ENCODE assay signal across 1 cellular context in the genomic region with DNA sequence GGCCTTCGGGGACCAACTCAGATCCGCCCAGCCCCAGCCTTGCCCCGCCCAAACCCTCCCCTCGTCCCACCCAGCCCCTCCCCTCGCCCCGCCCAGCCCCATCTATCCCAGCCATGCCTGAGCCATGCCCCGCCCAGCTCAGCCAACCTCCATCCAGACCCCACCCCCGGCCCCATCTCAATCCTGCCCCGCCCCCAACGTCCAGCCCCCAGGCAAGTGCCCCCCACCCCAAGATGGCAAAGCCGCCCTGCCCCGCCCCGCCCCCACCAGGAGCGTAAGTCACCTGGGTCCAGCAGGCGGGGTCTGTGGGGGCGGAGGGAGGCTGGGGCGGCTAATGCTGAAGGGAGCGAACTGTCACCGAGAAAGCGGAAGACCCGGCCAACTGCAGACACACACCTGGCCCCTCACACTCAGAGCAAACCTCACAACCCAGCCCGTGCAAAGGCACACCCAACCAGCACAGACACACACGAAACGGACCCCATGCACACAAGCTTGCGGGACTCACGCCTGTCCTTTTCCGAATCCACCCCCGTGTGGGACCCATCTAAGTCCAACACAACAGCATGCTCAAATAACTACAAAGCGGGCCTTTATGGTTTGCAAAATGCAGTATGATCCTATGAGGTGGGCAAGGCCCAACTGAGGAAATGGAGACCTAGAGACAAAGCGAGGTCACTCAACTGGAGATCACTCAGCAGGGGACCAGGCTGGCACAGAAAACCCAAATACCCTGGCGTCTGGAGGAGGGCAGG.
TF ChIP-seq lines count a peak whose summit lies in the region.

No MANE protein-coding gene starts in this region.

TF ChIP-seq in GM23338, 12 proteins besides CTCF, POLR2A, EP300 and RAD21 (continued from another document):
- no peak for TF ChIP-seq REST (IDR thresholded peaks at IDR 0.05; ENCODE audit: unreplicated experiment)
- no peak for TF ChIP-seq POLR2AphosphoS5 (IDR thresholded peaks at IDR 0.05; ENCODE audit: low read depth)
